13 cellular contexts compared by ENCODE assay signal in the genomic region with DNA sequence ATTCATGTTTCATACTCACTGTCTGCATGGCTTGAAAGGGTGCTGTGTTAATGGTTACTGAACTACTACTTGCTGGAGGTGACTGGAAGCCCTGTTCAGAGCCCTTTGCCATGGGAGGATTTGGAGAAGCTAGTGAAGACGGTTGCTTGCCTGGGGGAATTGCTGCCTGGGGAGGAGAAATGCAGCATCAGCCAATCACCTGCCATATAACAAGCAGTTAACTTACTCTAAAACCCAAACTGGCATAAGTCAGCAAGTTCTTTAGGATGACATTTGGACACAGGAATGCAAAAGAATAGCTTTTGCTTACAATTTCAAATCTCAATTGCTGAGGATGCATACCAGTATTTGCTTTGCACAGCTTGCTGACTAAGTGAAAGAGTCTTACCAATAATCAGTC. TPM values are rescaled to one million over a fixed set of nuclear protein-coding genes. Genes with fewer than 3 reads are reported as not detected.
DNase-seq lines count a peak whose midpoint lies in the region; ATAC-seq and TF ChIP-seq lines count a peak whose summit lies in the region.
"Had no signal": no experiment of that assay in that cellular context is flagged by ENCODE, and none has a peak within 500 bp of the region (broad histone marks: within the 10 kb centered on the region; RNA-seq: fewer than 3 reads in every experiment).

No MANE protein-coding gene starts in this region.

- H3K27me3 ChIP-seq in BJ (ENCODE audit: control insufficient read depth, insufficient read depth, low read length) (no peaks in the 10 kb centered on the region), MG63 (no peaks in the 10 kb centered on the region)
- H3K27me3 ChIP-seq: esophagus muscularis mucosa, neural progenitor cell had no signal

- CTCF ChIA-PET in BJ (lab: Yijun Ruan, JAX) = interaction anchor here (1.2 kb wide), 1 partner anchor 9 kb away, joined by 3 read pairs; no protein-coding TSS in a partner anchor

- TF ChIP-seq CTCF in BJ (IDR thresholded peaks at IDR 0.05; ENCODE audit: insufficient read depth, low read depth, low read length) (no peak), cardiac fibroblast (IDR thresholded peaks at IDR 0.05; ENCODE audit: low read depth, low read length) (no peak)

- H3K9me3 ChIP-seq in MG63 = no peaks in the 10 kb centered on the region
- H3K9me3 ChIP-seq: esophagus muscularis mucosa had no signal

- no peak for ATAC-seq in HG02938 (IDR thresholded peaks at IDR 0.05; ENCODE audit: unreplicated experiment)

- H3K36me3 ChIP-seq in BJ (ENCODE audit: control insufficient read depth, insufficient read depth, low read length) (no peaks in the 10 kb centered on the region; the same call in 1 of the 2 replicates), MG63 (peaks cover 52% of the 10 kb centered on the region)
- H3K36me3 ChIP-seq: neural progenitor cell had no signal

- POLR2A ChIA-PET in BJ (lab: Charles Lee) = no interaction called here

- H3K4me3 ChIP-seq in BJ (ENCODE audit: low read depth, low read length) = no peak overlapping the region
- no peak overlapping the region for H3K4me3 ChIP-seq in MG63
- no peak overlapping the region for H3K4me3 ChIP-seq in cardiac fibroblast (replicated peaks in 1 of 2; ENCODE audit: low read depth in 2 of 2, low read length in 2 of 2)
- H3K4me3 ChIP-seq: esophagus muscularis mucosa, neural progenitor cell had no signal

- DNase-seq in BJ (ENCODE audit: low read depth) (peak; percentile 65), MG63 (peak; percentile 84), cardiac fibroblast (ENCODE audit: low read depth in 2 of 2) (peak; percentile 51 to 62), myocyte (ENCODE audit: low read depth) (peak; percentile 19), HT-29 (ENCODE audit: low spot score) (no peak), posterior cingulate gyrus (no peak), activated gamma-delta T cell treated with Interleukin-2 at 50 U/mL for 16 hours (no peak)
- DNase-seq: activated CD4-positive, alpha-beta T cell treated with anti-CD3 and anti-CD28 coated beads, Interleukin-2, amount 50 U/mL, for 1 hour; CD4-positive, alpha-beta memory T cell; NCI-H1694 treated with DMSO at 0.1 percent for 48 hours had no signal

- intact Hi-C loops in posterior cingulate gyrus (cut with DNase I) = no loop called here

RNA-seq across cellular contexts. Expression of a gene that starts 23.4 kb away (rescaled TPM):
- polyA plus RNA-seq in BJ (2011; rRNA removed) = 6.8 and 12.2 TPM in 2 replicates
- 13.8 and 21.8 TPM in 2 replicates for polyA minus RNA-seq in BJ (2011; rRNA and poly(A)+ RNA removed)
- 27.9 and 36.3 TPM in 2 replicates for total RNA-seq in MG63 (2014; rRNA removed; shearing (Covaris generic); ENCODE audit: low replicate concordance)
- 23.2 and 24.9 TPM in 2 replicates for total RNA-seq in myocyte
- polyA plus RNA-seq in myocyte (2012) = 19.1 TPM
- total RNA-seq in HT-29 (2014; rRNA removed; shearing (Covaris generic)) = 14.9 and 21.1 TPM in 2 replicates

RNA-seq across cellular contexts. Expression of a gene that starts 35.7 kb away (rescaled TPM):
- 7.8 and 11.9 TPM in 2 replicates for polyA plus RNA-seq in BJ (2011; rRNA removed)
- polyA minus RNA-seq in BJ (2011; rRNA and poly(A)+ RNA removed) = 4.5 and 8.0 TPM in 2 replicates
- total RNA-seq in MG63 (2014; rRNA removed; shearing (Covaris generic); ENCODE audit: low replicate concordance) = 8.0 and 14.2 TPM in 2 replicates
- 25.5 and 30.0 TPM in 2 replicates for total RNA-seq in myocyte
- polyA plus RNA-seq in myocyte (2012) = 15.1 TPM
- 7.8 and 11.0 TPM in 2 replicates for total RNA-seq in HT-29 (2014; rRNA removed; shearing (Covaris generic))

Comparison
In these comparisons a context has a peak if more than half of its experiments do, and no peak if none do; other contexts are left out.
1. DNase-seq: peak in BJ (single experiment), MG63 (single experiment), cardiac fibroblast (2 of 2) and myocyte (single experiment); none in HT-29 (single experiment), posterior cingulate gyrus (0 of 10) and activated gamma-delta T cell treated with Interleukin-2 at 50 U/mL for 16 hours (single experiment).